In the genomic region with DNA sequence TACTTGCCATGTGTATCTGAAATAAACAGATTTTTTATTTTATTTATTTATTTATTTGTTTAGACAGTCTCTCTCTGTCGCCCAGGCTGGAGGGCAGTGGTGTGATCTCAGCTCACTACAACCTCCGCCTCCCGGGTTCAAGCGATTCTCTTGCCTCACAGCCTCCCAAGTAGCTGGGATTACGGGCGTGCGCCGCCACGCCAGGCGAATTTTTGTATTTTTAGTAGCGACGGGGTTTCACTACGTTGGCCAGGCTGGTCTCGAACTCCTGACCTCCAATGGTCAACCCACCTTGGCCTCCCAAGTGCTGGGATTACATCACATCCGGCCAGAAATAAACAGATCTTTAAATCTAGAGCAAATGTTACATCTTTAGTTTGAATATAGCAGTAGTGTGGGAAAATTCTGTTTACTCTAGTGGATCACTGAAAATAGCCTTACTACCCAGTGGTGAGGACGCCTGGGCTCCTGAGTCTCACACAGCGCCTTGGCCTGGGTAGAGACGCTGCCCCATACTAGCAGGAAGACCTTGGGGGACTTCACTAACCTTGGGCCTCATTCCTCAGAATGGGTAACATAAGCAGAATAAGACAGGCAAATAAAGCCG, we compare ENCODE assay signal across 1 cellular context.
TF ChIP-seq lines count a peak whose summit lies in the region.

No MANE protein-coding gene starts in this region.

TF ChIP-seq in H1, 55 proteins besides CTCF, POLR2A, EP300 and RAD21:
- TF ChIP-seq TEAD4 (IDR thresholded peaks at IDR 0.05; ENCODE audit: low read depth, low read length) (no peak), SAP30 (IDR thresholded peaks at IDR 0.05; ENCODE audit: insufficient read depth, insufficient replicate concordance, low read length) (peak; percentile 37), PHF8 (conservative IDR thresholded peaks at IDR 0.05; ENCODE audit: low read depth, low read length) (0 out of 2 replicates have a peak, but pooled peaks have one; percentile 5), KDM1A (IDR thresholded peaks at IDR 0.05; ENCODE audit: borderline replicate concordance, low read length) (0 out of 2 replicates have a peak, but pooled peaks have one; percentile 26), TCF12 (IDR thresholded peaks at IDR 0.05; ENCODE audit: low read depth, low read length) (no peak), RXRA (IDR thresholded peaks at IDR 0.05; ENCODE audit: insufficient read depth, low read depth, low read length) (no peak), CEBPB (IDR thresholded peaks at IDR 0.05; ENCODE audit: low read depth, low read length) (no peak)
TF ChIP-seq in H1: peak in this region for 3.
